ENCODE assay signal across 25 cellular contexts in the genomic region with DNA sequence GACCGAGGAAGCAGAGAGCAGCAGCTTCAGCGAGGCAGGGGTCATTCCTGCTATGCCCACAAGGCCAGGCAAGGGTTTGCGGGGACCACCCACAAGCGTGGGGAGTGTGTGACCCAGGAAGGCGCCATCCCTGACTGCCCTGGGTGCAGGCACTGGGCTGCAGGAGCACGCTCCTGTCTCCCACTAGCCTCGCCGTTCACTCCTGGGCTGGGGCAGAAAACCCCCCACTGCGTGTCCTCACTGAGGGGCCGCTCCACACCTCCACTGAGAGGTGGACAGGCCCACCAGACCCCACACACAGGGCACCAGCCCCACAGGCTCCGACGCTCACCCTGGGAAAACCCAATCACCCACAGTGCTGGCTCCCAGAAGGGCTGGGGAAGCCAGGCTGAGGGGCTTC.
"Had no signal": no experiment of that assay in that cellular context is flagged by ENCODE, and none has a peak within 500 bp of the region (broad histone marks: within the 10 kb centered on the region; RNA-seq: fewer than 3 reads in every experiment).

No MANE protein-coding gene starts in this region.

- H3K27me3 ChIP-seq: left lung, neural progenitor cell, ovary, right atrium auricular region, suprapubic skin, tibial artery, upper lobe of right lung had no signal

- DNase-seq: hypothalamus; immature natural killer cell; left colon; lower lobe of right lung; mammary epithelial cell; mesenchymal stem cell; naive B cell; natural killer cell; nephron progenitor cell; ovary; stimulated activated CD4-positive, alpha-beta T cell treated with anti-CD3 and anti-CD28 coated beads, Interleukin-12 subunit alpha, Interleukin-12 subunit beta, amount 100 ng/mL, for 4 hours; stimulated activated CD4-positive, alpha-beta T cell treated with anti-CD3 and anti-CD28 coated beads, Interleukin-15, amount 100 ng/mL, for 24 hours; stimulated activated CD4-positive, alpha-beta T cell treated with anti-CD3 and anti-CD28 coated beads, Interleukin-2, amount 100 ng/mL, for 24 hours; stimulated activated CD4-positive, alpha-beta T cell treated with anti-CD3 and anti-CD28 coated beads, Interleukin-4, amount 100 ng/mL, for 1 hour; stimulated activated naive CD4-positive, alpha-beta T cell; tibial artery; trophoblast cell; upper lobe of right lung had no signal

- H3K9me3 ChIP-seq: left lung, lower lobe of right lung, ovary, right atrium auricular region, suprapubic skin, thoracic aorta, tibial artery, upper lobe of right lung had no signal

- H3K4me1 ChIP-seq: left lung, lower lobe of right lung, right atrium auricular region, suprapubic skin, tibial artery, upper lobe of right lung had no signal

- H3K4me3 ChIP-seq: left lung, lower lobe of right lung, neural progenitor cell, ovary, right atrium auricular region, skin epidermis, suprapubic skin, thoracic aorta, tibial artery, upper lobe of right lung had no signal

- H3K4me2 ChIP-seq: neural progenitor cell had no signal

- ATAC-seq: left colon, left lung, lower lobe of right lung, natural killer cell, sciatic nerve, upper lobe of right lung had no signal

- H2AFZ ChIP-seq: neural progenitor cell had no signal

- H3K36me3 ChIP-seq: neural progenitor cell, ovary had no signal

- H3K9ac ChIP-seq: neural progenitor cell had no signal

- H3K27ac ChIP-seq: left lung, lower lobe of right lung, neural progenitor cell, ovary, right atrium auricular region, skin epidermis, suprapubic skin, thoracic aorta, tibial artery, upper lobe of right lung had no signal
